ENCODE assay signal across 38 cellular contexts in genomic region chr6:119547024-119547423, GRCh38.
"Had no signal": no experiment of that assay in that cellular context is flagged by ENCODE, and none has a peak within 500 bp of the region (broad histone marks: within the 10 kb centered on the region; RNA-seq: fewer than 3 reads in every experiment).

No MANE protein-coding gene starts in this region.

- H3K9me3 Mint-ChIP-seq: activated CD4-positive, alpha-beta memory T cell treated with anti-CD3 and anti-CD28 coated beads, Interleukin-2, amount 10 ng/mL, durations not matched to agents 7 days and 5 days; activated CD4-positive, alpha-beta T cell treated with anti-CD3 and anti-CD28 coated beads, Interleukin-2, amount 10 ng/mL, durations not matched to agents 7 days and 5 days; activated naive CD4-positive, alpha-beta T cell treated with anti-CD3 and anti-CD28 coated beads, Interleukin-2, amount 10 ng/mL, durations not matched to agents 7 days and 5 days; activated naive CD4-positive, alpha-beta T cell treated with anti-CD3 and anti-CD28 coated beads, Interleukin-2, amount 50 U/mL, for 24 hours; activated naive CD8-positive, alpha-beta T cell treated with anti-CD3 and anti-CD28 coated beads, Interleukin-2, amount 50 U/mL, for 24 hours; activated T-cell treated with anti-CD3 and anti-CD28 coated beads, Interleukin-2, amount 50 U/mL, for 24 hours; activated T-helper 2 cell treated with anti-CD3 and anti-CD28 coated beads, Interferon-gamma antibody, Interleukin-2, Interleukin-4, amounts not matched to agents 10 μg/mL and 5 μg/mL and 100 μg/mL, durations not matched to agents 14 hours and 24 hours and 36 hours; brain; central memory CD8-positive, alpha-beta T cell; T-helper 1 cell treated with Interleukin-12 subunit alpha and Interleukin-12 subunit beta and Interleukin-4 antibody, amounts not matched to agents 30 μg/mL and 1 μg/mL, for 36 hours; T-helper 2 cell treated with Interferon-gamma antibody and Interleukin-4, amounts not matched to agents 5 μg/mL and 100 μg/mL, for 36 hours had no signal

- H3K36me3 ChIP-seq: ascending aorta, cardiac muscle cell had no signal

- DNase-seq: activated CD4-positive, alpha-beta memory T cell treated with anti-CD3 and anti-CD28 coated beads, Interleukin-2, amount 10 ng/mL, durations not matched to agents 7 days and 5 days; activated CD4-positive, alpha-beta T cell treated with anti-CD3 and anti-CD28 coated beads for 1 hour; activated CD4-positive, alpha-beta T cell treated with anti-CD3 and anti-CD28 coated beads for 36 hours; activated CD4-positive, alpha-beta T cell treated with anti-CD3 and anti-CD28 coated beads for 48 hours; activated CD4-positive, alpha-beta T cell treated with anti-CD3 and anti-CD28 coated beads, Interleukin-2, amount 10 ng/mL, durations not matched to agents 7 days and 5 days; activated CD4-positive, alpha-beta T cell treated with anti-CD3 and anti-CD28 coated beads, Interleukin-2, amount 50 U/mL, for 48 hours; activated CD4-positive, CD25-positive, alpha-beta regulatory T cell; activated CD8-positive, alpha-beta memory T cell treated with anti-CD3 and anti-CD28 coated beads for 24 hours; activated CD8-positive, alpha-beta memory T cell treated with anti-CD3 and anti-CD28 coated beads, Interleukin-2, amount 10 ng/mL, durations not matched to agents 7 days and 5 days; activated CD8-positive, alpha-beta memory T cell treated with anti-CD3 and anti-CD28 coated beads, Interleukin-2, amount 50 U/mL, for 48 hours; activated CD8-positive, alpha-beta T cell treated with anti-CD3 and anti-CD28 coated beads, Interleukin-2, amount 10 ng/mL, durations not matched to agents 7 days and 5 days; activated effector memory CD4-positive, alpha-beta T cell treated with Interleukin-2 at 50 U/mL for 16 hours; activated gamma-delta T cell; activated naive CD4-positive, alpha-beta T cell treated with anti-CD3 and anti-CD28 coated beads, Interleukin-2, amount 10 ng/mL, durations not matched to agents 7 days and 5 days; activated naive CD4-positive, alpha-beta T cell treated with Interleukin-2 at 50 U/mL for 16 hours; activated naive CD8-positive, alpha-beta T cell treated with anti-CD3 and anti-CD28 coated beads, Interleukin-2, amount 10 ng/mL, durations not matched to agents 7 days and 5 days; activated naive CD8-positive, alpha-beta T cell treated with anti-CD3 and anti-CD28 coated beads, Interleukin-2, amount 50 U/mL, for 24 hours; activated T-cell treated with anti-CD3 and anti-CD28 coated beads, Interleukin-2, amount 50 U/mL, for 24 hours; activated T-cell treated with anti-CD3 and anti-CD28 coated beads, Interleukin-2, amount 50 U/mL, for 48 hours; amygdala; anterior cingulate cortex; caudate nucleus; cerebellar nuclear complex; T-helper 1 cell; T-helper 2 cell; T-helper 9 cell had no signal

- FAIRE-seq: TTC549 had no signal

- H3K4me3 ChIP-seq: ascending aorta, cardiac muscle cell had no signal

- H3K4me1 ChIP-seq: ascending aorta had no signal

- H3K27ac Mint-ChIP-seq: activated CD4-positive, alpha-beta memory T cell treated with anti-CD3 and anti-CD28 coated beads, Interleukin-2, amount 10 ng/mL, durations not matched to agents 7 days and 5 days; activated CD4-positive, alpha-beta T cell treated with anti-CD3 and anti-CD28 coated beads for 36 hours; activated CD4-positive, alpha-beta T cell treated with anti-CD3 and anti-CD28 coated beads, Interleukin-2, amount 10 ng/mL, durations not matched to agents 7 days and 5 days; activated CD8-positive, alpha-beta memory T cell treated with anti-CD3 and anti-CD28 coated beads, Interleukin-2, amount 10 ng/mL, durations not matched to agents 7 days and 5 days; activated CD8-positive, alpha-beta T cell treated with anti-CD3 and anti-CD28 coated beads, Interleukin-2, amount 10 ng/mL, durations not matched to agents 7 days and 5 days; activated naive CD4-positive, alpha-beta T cell treated with anti-CD3 and anti-CD28 coated beads, Interleukin-2, amount 10 ng/mL, durations not matched to agents 7 days and 5 days; activated naive CD4-positive, alpha-beta T cell treated with anti-CD3 and anti-CD28 coated beads, Interleukin-2, amount 50 U/mL, for 24 hours; activated naive CD8-positive, alpha-beta T cell; activated naive CD8-positive, alpha-beta T cell treated with anti-CD3 and anti-CD28 coated beads, Interleukin-2, amount 10 ng/mL, durations not matched to agents 7 days and 5 days; activated naive CD8-positive, alpha-beta T cell treated with anti-CD3 and anti-CD28 coated beads, Interleukin-2, amount 50 U/mL, for 24 hours; activated T-cell treated with anti-CD3 and anti-CD28 coated beads, Interleukin-2, amount 50 U/mL, for 24 hours; activated T-helper 2 cell treated with anti-CD3 and anti-CD28 coated beads, Interferon-gamma antibody, Interleukin-2, Interleukin-4, amounts not matched to agents 10 μg/mL and 5 μg/mL and 100 μg/mL, durations not matched to agents 14 hours and 24 hours and 36 hours; brain; T-helper 1 cell treated with Interleukin-12 subunit alpha and Interleukin-12 subunit beta and Interleukin-4 antibody, amounts not matched to agents 30 μg/mL and 1 μg/mL, for 36 hours; T-helper 2 cell treated with Interferon-gamma antibody and Interleukin-4, amounts not matched to agents 5 μg/mL and 100 μg/mL, for 36 hours had no signal

- H3K36me3 Mint-ChIP-seq: activated CD8-positive, alpha-beta memory T cell treated with anti-CD3 and anti-CD28 coated beads, Interleukin-2, amount 10 ng/mL, durations not matched to agents 7 days and 5 days; activated naive CD4-positive, alpha-beta T cell treated with anti-CD3 and anti-CD28 coated beads, Interleukin-2, amount 10 ng/mL, durations not matched to agents 7 days and 5 days; activated naive CD4-positive, alpha-beta T cell treated with anti-CD3 and anti-CD28 coated beads, Interleukin-2, amount 50 U/mL, for 24 hours; activated naive CD8-positive, alpha-beta T cell; activated naive CD8-positive, alpha-beta T cell treated with anti-CD3 and anti-CD28 coated beads, Interleukin-2, amount 10 ng/mL, durations not matched to agents 7 days and 5 days; brain had no signal

- H3K27ac ChIP-seq: ascending aorta, cardiac muscle cell, VCaP had no signal

- ATAC-seq: activated CD4-positive, alpha-beta T cell treated with anti-CD3 and anti-CD28 coated beads for 36 hours; activated CD4-positive, CD25-positive, alpha-beta regulatory T cell treated with anti-CD3 and anti-CD28 coated beads, Interleukin-2, amount 50 U/mL, for 24 hours; activated CD8-positive, alpha-beta memory T cell treated with anti-CD3 and anti-CD28 coated beads, Interleukin-2, amount 10 ng/mL, durations not matched to agents 7 days and 5 days; activated CD8-positive, alpha-beta T cell treated with anti-CD3 and anti-CD28 coated beads, Interleukin-2, amount 10 ng/mL, durations not matched to agents 7 days and 5 days; activated naive CD8-positive, alpha-beta T cell treated with anti-CD3 and anti-CD28 coated beads, Interleukin-2, amount 50 U/mL, for 24 hours had no signal

- H3K27me3 Mint-ChIP-seq: activated CD4-positive, alpha-beta T cell treated with anti-CD3 and anti-CD28 coated beads for 36 hours; activated naive CD8-positive, alpha-beta T cell; activated T-cell treated with anti-CD3 and anti-CD28 coated beads, Interleukin-2, amount 50 U/mL, for 24 hours; central memory CD8-positive, alpha-beta T cell had no signal

- H3K4me3 Mint-ChIP-seq: activated CD4-positive, alpha-beta memory T cell treated with anti-CD3 and anti-CD28 coated beads, Interleukin-2, amount 10 ng/mL, durations not matched to agents 7 days and 5 days; activated CD4-positive, alpha-beta T cell treated with anti-CD3 and anti-CD28 coated beads for 36 hours; activated CD4-positive, alpha-beta T cell treated with anti-CD3 and anti-CD28 coated beads, Interleukin-2, amount 10 ng/mL, durations not matched to agents 7 days and 5 days; activated CD8-positive, alpha-beta memory T cell treated with anti-CD3 and anti-CD28 coated beads, Interleukin-2, amount 10 ng/mL, durations not matched to agents 7 days and 5 days; activated CD8-positive, alpha-beta T cell treated with anti-CD3 and anti-CD28 coated beads, Interleukin-2, amount 10 ng/mL, durations not matched to agents 7 days and 5 days; activated naive CD4-positive, alpha-beta T cell treated with anti-CD3 and anti-CD28 coated beads, Interleukin-2, amount 10 ng/mL, durations not matched to agents 7 days and 5 days; activated naive CD4-positive, alpha-beta T cell treated with anti-CD3 and anti-CD28 coated beads, Interleukin-2, amount 50 U/mL, for 24 hours; activated naive CD8-positive, alpha-beta T cell; activated naive CD8-positive, alpha-beta T cell treated with anti-CD3 and anti-CD28 coated beads, Interleukin-2, amount 10 ng/mL, durations not matched to agents 7 days and 5 days; activated naive CD8-positive, alpha-beta T cell treated with anti-CD3 and anti-CD28 coated beads, Interleukin-2, amount 50 U/mL, for 24 hours; activated T-cell treated with anti-CD3 and anti-CD28 coated beads, Interleukin-2, amount 50 U/mL, for 24 hours; brain; central memory CD8-positive, alpha-beta T cell; T-helper 1 cell treated with Interleukin-12 subunit alpha and Interleukin-12 subunit beta and Interleukin-4 antibody, amounts not matched to agents 30 μg/mL and 1 μg/mL, for 36 hours; T-helper 2 cell treated with Interferon-gamma antibody and Interleukin-4, amounts not matched to agents 5 μg/mL and 100 μg/mL, for 36 hours had no signal

- H3K4me1 Mint-ChIP-seq: activated CD4-positive, alpha-beta memory T cell treated with anti-CD3 and anti-CD28 coated beads, Interleukin-2, amount 10 ng/mL, durations not matched to agents 7 days and 5 days; activated CD4-positive, alpha-beta T cell treated with anti-CD3 and anti-CD28 coated beads for 36 hours; activated CD4-positive, alpha-beta T cell treated with anti-CD3 and anti-CD28 coated beads, Interleukin-2, amount 10 ng/mL, durations not matched to agents 7 days and 5 days; activated naive CD4-positive, alpha-beta T cell treated with anti-CD3 and anti-CD28 coated beads, Interleukin-2, amount 10 ng/mL, durations not matched to agents 7 days and 5 days; activated naive CD4-positive, alpha-beta T cell treated with anti-CD3 and anti-CD28 coated beads, Interleukin-2, amount 50 U/mL, for 24 hours; activated naive CD8-positive, alpha-beta T cell treated with anti-CD3 and anti-CD28 coated beads, Interleukin-2, amount 50 U/mL, for 24 hours; brain; central memory CD8-positive, alpha-beta T cell had no signal

- H3K27me3 ChIP-seq: ascending aorta, cardiac muscle cell had no signal

- H3K9me3 ChIP-seq: ascending aorta had no signal
